In genomic region chr3:171266034-171266805, GRCh38 we compare ENCODE assay signal across 11 cellular contexts.
DNase-seq lines count a peak whose midpoint lies in the region; ATAC-seq and TF ChIP-seq lines count a peak whose summit lies in the region.
"Had no signal": no experiment of that assay in that cellular context is flagged by ENCODE, and none has a peak within 500 bp of the region (broad histone marks: within the 10 kb centered on the region; RNA-seq: fewer than 3 reads in every experiment).

No MANE protein-coding gene starts in this region.

- TF ChIP-seq CTCF in right atrium auricular region (IDR thresholded peaks at IDR 0.05), result no peak
- no peak for TF ChIP-seq CTCF in tibial artery (IDR thresholded peaks at IDR 0.05)

- no peak for DNase-seq in Right ventricle myocardium inferior (ENCODE audit: missing footprints)
- no peak for DNase-seq in right atrium auricular region (ENCODE audit: low spot score)
- peak; percentile 67 for DNase-seq in amniotic epithelial cell (ENCODE audit: low read depth)
- DNase-seq in right cardiac atrium, result no peak
- DNase-seq in tibial artery, result no peak
- DNase-seq in DMS53 treated with DMSO at 0.1 percent for 48 hours (lab: John Stamatoyannopoulos, UW; ENCODE audit: unreplicated experiment), result no peak
- DNase-seq in LoVo (ENCODE audit: low spot score), result no peak
- no peak for DNase-seq in NCI-H2196 treated with DMSO at 0.1 percent for 48 hours (lab: John Stamatoyannopoulos, UW; ENCODE audit: unreplicated experiment)
- DNase-seq: activated effector memory CD4-positive, alpha-beta T cell treated with Interleukin-2 at 50 U/mL for 16 hours; NCI-H1694 had no signal

- intact Hi-C loops in Right ventricle myocardium inferior (cut with DNase I) (no loop called here), right cardiac atrium (cut with DNase I) (no loop called here), tibial artery (cut with DNase I; ENCODE audit: low total_unique reads) (no loop called here)

- ATAC-seq in Right ventricle myocardium inferior (peak; percentile 33), right cardiac atrium (no peak)

- H3K4me1 ChIP-seq in right atrium auricular region, result peaks cover 0 to 30% of the 10 kb centered on the region in 2 donors
- H3K4me1 ChIP-seq in right cardiac atrium (ENCODE audit: control insufficient read depth, insufficient read depth, low read length), result peaks cover 6% of the 10 kb centered on the region
- peaks cover 0 to 54% (median 32%) of the 10 kb centered on the region in 4 donors for H3K4me1 ChIP-seq in tibial artery

- H3K27ac ChIP-seq in right atrium auricular region, result peak overlapping the region in 1 of 2 donors; percentile 20
- peak overlapping the region; percentile 7 for H3K27ac ChIP-seq in right cardiac atrium (ENCODE audit: low read length)
- H3K27ac ChIP-seq in tibial artery, result peak overlapping the region; percentile 17 to 50

- H3K4me3 ChIP-seq in right atrium auricular region (no peak overlapping the region), right cardiac atrium (ENCODE audit: low read length) (no peak overlapping the region), tibial artery (no peak overlapping the region)
- H3K4me3 ChIP-seq: BLaER1 treated with 17β-estradiol and CSF1 and Interleukin-3, amounts not matched to agents 10 nM and 100 nM had no signal

- no peaks in the 10 kb centered on the region for H3K36me3 ChIP-seq in right atrium auricular region
- no peaks in the 10 kb centered on the region for H3K36me3 ChIP-seq in tibial artery
- H3K36me3 ChIP-seq: BLaER1 treated with 17β-estradiol and CSF1 and Interleukin-3, amounts not matched to agents 10 nM and 100 nM had no signal

- no peaks in the 10 kb centered on the region for H3K27me3 ChIP-seq in right atrium auricular region
- no peaks in the 10 kb centered on the region for H3K27me3 ChIP-seq in right cardiac atrium (ENCODE audit: control insufficient read depth, insufficient read depth)
- H3K27me3 ChIP-seq in tibial artery, result no peaks in the 10 kb centered on the region
- H3K27me3 ChIP-seq: BLaER1 treated with 17β-estradiol and CSF1 and Interleukin-3, amounts not matched to agents 10 nM and 100 nM had no signal

- WGBS in right cardiac atrium, result 52% methylated on average over 4 of the region's 4 CpGs

- H3K9me3 ChIP-seq in right atrium auricular region (no peaks in the 10 kb centered on the region), right cardiac atrium (ENCODE audit: control insufficient read depth, low read length) (no peaks in the 10 kb centered on the region), tibial artery (no peaks in the 10 kb centered on the region)
- H3K9me3 ChIP-seq: BLaER1 treated with 17β-estradiol and CSF1 and Interleukin-3, amounts not matched to agents 10 nM and 100 nM had no signal
